Comparison of ENCODE assay signal across 10 cellular contexts in the genomic region with DNA sequence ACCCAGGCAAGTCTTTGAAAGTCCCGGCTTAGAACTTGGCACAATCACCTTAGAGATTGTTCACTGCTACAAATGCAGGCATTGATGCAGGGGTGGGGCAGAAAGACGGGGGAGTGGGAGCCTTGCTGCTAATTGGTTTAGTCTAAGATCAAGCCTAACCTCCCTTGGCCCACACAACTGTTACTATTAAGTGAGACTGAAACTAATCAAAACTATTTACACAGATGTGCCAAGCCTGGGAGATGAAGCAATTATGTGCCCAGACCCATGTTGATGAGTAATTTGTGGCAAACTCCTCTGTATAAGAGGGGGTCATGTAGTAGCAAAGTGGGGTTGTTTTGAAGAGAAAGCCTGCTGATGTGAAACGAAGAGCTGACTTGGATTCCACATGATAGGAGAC.
DNase-seq lines count a peak whose midpoint lies in the region; ATAC-seq lines count a peak whose summit lies in the region.
"Had no signal": no experiment of that assay in that cellular context is flagged by ENCODE, and none has a peak within 500 bp of the region (broad histone marks: within the 10 kb centered on the region; RNA-seq: fewer than 3 reads in every experiment).

No MANE protein-coding gene starts in this region.

- H3K9me3 ChIP-seq in naive thymus-derived CD4-positive, alpha-beta T cell (ENCODE audit: control insufficient read depth in 2 of 3, low read length in 3 of 3) = no peaks in the 10 kb centered on the region

- H3K27me3 ChIP-seq in naive thymus-derived CD4-positive, alpha-beta T cell (ENCODE audit: control insufficient read depth in 2 of 2, insufficient read depth in 2 of 2, low read length in 2 of 2) = no peaks in the 10 kb centered on the region

- peaks cover 2% of the 10 kb centered on the region for H3K27me3 Mint-ChIP-seq in activated naive CD8-positive, alpha-beta T cell treated with anti-CD3 and anti-CD28 coated beads, Interleukin-2, amount 50 U/mL, for 24 hours
- no peaks in the 10 kb centered on the region for H3K27me3 Mint-ChIP-seq in naive thymus-derived CD4-positive, alpha-beta T cell

- peak; percentile 55 for ATAC-seq in HG03354 (IDR thresholded peaks at IDR 0.05; ENCODE audit: poor library complexity, severe bottlenecking, unreplicated experiment)
- peak; percentile 17 for ATAC-seq in activated naive CD8-positive, alpha-beta T cell treated with anti-CD3 and anti-CD28 coated beads, Interleukin-2, amount 50 U/mL, for 24 hours
- ATAC-seq in naive thymus-derived CD4-positive, alpha-beta T cell = no peak
- no peak for ATAC-seq in GM21515 (IDR thresholded peaks at IDR 0.05; ENCODE audit: unreplicated experiment)
- ATAC-seq in HG02852 (IDR thresholded peaks at IDR 0.05; ENCODE audit: unreplicated experiment) = no peak

- peaks cover 99% of the 10 kb centered on the region for H3K4me1 Mint-ChIP-seq in activated naive CD8-positive, alpha-beta T cell treated with anti-CD3 and anti-CD28 coated beads, Interleukin-2, amount 50 U/mL, for 24 hours
- peaks cover 37 to 83% (median 73%) of the 10 kb centered on the region in 7 donors for H3K4me1 Mint-ChIP-seq in naive thymus-derived CD4-positive, alpha-beta T cell

- peaks cover 48 to 81% of the 10 kb centered on the region in 2 donors for H3K4me1 ChIP-seq in naive thymus-derived CD4-positive, alpha-beta T cell (ENCODE audit: control insufficient read depth in 2 of 2, insufficient read depth in 2 of 2, low read length in 2 of 2)

- DNase-seq in NCI-H82 (lab: John Stamatoyannopoulos, UW) (peak; percentile 57), NCI-H82 treated with DMSO at 0.1 percent for 48 hours (lab: John Stamatoyannopoulos, UW; ENCODE audit: unreplicated experiment) (no peak), NCI-H524 (lab: John Stamatoyannopoulos, UW) (no peak)
- no peak for DNase-seq in activated naive CD8-positive, alpha-beta T cell treated with anti-CD3 and anti-CD28 coated beads, Interleukin-2, amount 50 U/mL, for 24 hours
- no peak for DNase-seq in naive thymus-derived CD4-positive, alpha-beta T cell
- DNase-seq: 8988T, substantia nigra had no signal

- H3K36me3 ChIP-seq in naive thymus-derived CD4-positive, alpha-beta T cell (ENCODE audit: control insufficient read depth in 2 of 3, insufficient read depth in 3 of 3, low read length in 3 of 3) = no peaks in the 10 kb centered on the region

- no peaks in the 10 kb centered on the region for H3K36me3 Mint-ChIP-seq in activated naive CD8-positive, alpha-beta T cell treated with anti-CD3 and anti-CD28 coated beads, Interleukin-2, amount 50 U/mL, for 24 hours (ENCODE audit: low read depth)
- peaks cover 0 to 4% (median 0%) of the 10 kb centered on the region in 5 donors for H3K36me3 Mint-ChIP-seq in naive thymus-derived CD4-positive, alpha-beta T cell

- no peak overlapping the region for H3K27ac ChIP-seq in naive thymus-derived CD4-positive, alpha-beta T cell (ENCODE audit: low read depth, low read length)

- peak overlapping the region; percentile 41 for H3K4me3 Mint-ChIP-seq in activated naive CD8-positive, alpha-beta T cell treated with anti-CD3 and anti-CD28 coated beads, Interleukin-2, amount 50 U/mL, for 24 hours
- H3K4me3 Mint-ChIP-seq in naive thymus-derived CD4-positive, alpha-beta T cell = peak overlapping the region in 3 of 10 donors; percentile 12 to 25 (median 21)

- POLR2A ChIA-PET in naive thymus-derived CD4-positive, alpha-beta T cell (lab: Charles Lee) = interaction anchor here (1.0 to 4.9 kb wide), 2 partner anchors 9 to 26 kb away, joined by 3 to 40 read pairs; no protein-coding TSS in a partner anchor

- CTCF ChIA-PET in naive thymus-derived CD4-positive, alpha-beta T cell (lab: Charles Lee) = interaction anchor here (0.6 to 1.9 kb wide), 2 partner anchors 10 to 84 kb away, joined by 4 to 6 read pairs; no protein-coding TSS in a partner anchor

- H3K27ac Mint-ChIP-seq in activated naive CD8-positive, alpha-beta T cell treated with anti-CD3 and anti-CD28 coated beads, Interleukin-2, amount 50 U/mL, for 24 hours = peak overlapping the region; percentile 90
- H3K27ac Mint-ChIP-seq in naive thymus-derived CD4-positive, alpha-beta T cell = peak overlapping the region; percentile 43 to 100 (median 95)

- H3K4me3 ChIP-seq in naive thymus-derived CD4-positive, alpha-beta T cell (ENCODE audit: low read length) = no peak overlapping the region

- H3K9me3 Mint-ChIP-seq in activated naive CD8-positive, alpha-beta T cell treated with anti-CD3 and anti-CD28 coated beads, Interleukin-2, amount 50 U/mL, for 24 hours = no peaks in the 10 kb centered on the region
- H3K9me3 Mint-ChIP-seq in naive thymus-derived CD4-positive, alpha-beta T cell = peaks cover 0 to 2% (median 0%) of the 10 kb centered on the region in 11 donors

- intact Hi-C loops in naive thymus-derived CD4-positive, alpha-beta T cell (cut with micrococcal nuclease) = loop anchor here (5.0 to 10.0 kb wide), 7 partner anchors 109 to 1374 kb away; partner anchors contain the start of genes CCDC7 (in 2 of the 2), KIF5B (in 2 of the 2), ARHGAP12 (in 1 of the 2) and ITGB1 (in 1 of the 2)

Comparison
In these comparisons a context has a peak if more than half of its experiments do, and no peak if none do; other contexts are left out.
1. ATAC-seq: peak in HG03354 (single experiment) and activated naive CD8-positive, alpha-beta T cell treated with anti-CD3 and anti-CD28 coated beads, Interleukin-2, amount 50 U/mL, for 24 hours (single experiment); none in naive thymus-derived CD4-positive, alpha-beta T cell (single experiment), GM21515 (single experiment) and HG02852 (single experiment).